13 cellular contexts compared by ENCODE assay signal in the genomic region with DNA sequence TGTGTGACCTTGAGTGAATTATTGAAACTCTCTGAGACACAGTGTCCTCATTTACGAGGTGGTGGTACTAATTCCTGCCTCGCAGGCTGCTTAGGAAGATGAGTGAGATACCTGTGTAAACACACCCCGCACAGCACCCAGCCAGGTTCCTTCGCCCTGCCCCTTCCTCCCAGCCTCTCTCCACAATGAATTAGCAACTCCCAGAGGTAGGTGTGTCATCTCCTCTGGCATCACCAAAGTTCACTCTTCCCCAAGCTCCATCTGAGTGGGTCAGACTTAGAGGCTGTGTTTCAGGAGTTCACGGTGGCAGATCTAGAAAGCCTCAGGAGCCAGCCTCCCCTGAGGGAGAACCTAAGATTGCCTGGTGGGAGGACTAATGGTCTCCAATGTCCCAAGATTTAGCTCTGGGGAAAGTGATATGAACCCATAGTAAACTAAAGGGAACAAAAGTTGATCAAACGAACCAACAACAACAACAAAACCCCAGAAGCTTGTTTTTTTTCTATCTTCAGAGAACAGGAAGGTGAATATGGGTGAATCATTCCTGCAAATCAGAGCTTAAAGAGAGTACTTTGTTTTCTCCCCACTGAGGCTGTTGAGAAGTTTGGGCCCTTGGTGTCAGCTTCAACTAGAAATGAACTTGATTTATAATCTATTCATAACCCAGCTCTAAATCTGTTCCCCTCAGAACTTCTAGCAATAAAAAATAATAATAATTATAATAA.
"Had no signal": no experiment of that assay in that cellular context is flagged by ENCODE, and none has a peak within 500 bp of the region (broad histone marks: within the 10 kb centered on the region; RNA-seq: fewer than 3 reads in every experiment).

No MANE protein-coding gene starts in this region.

- H3K36me3 Mint-ChIP-seq: activated naive CD4-positive, alpha-beta T cell treated with anti-CD3 and anti-CD28 coated beads, Interleukin-2, amount 50 U/mL, for 24 hours; stimulated activated memory B cell treated with anti-CD40 and anti-IgM and Interleukin-4, amounts not matched to agents 10 μg/mL and 1 μg/mL and 100 μg/mL, for 72 hours had no signal

- H3K27ac ChIP-seq: body of pancreas, heart left ventricle, left ventricle myocardium inferior, pancreas had no signal

- H3K4me3 Mint-ChIP-seq: activated naive CD4-positive, alpha-beta T cell treated with anti-CD3 and anti-CD28 coated beads, Interleukin-2, amount 50 U/mL, for 24 hours; dendritic cell treated with granulocyte-macrophage colony-stimulating factor and Interleukin-4, amounts not matched to agents 40 ng/mL and 50 ng/mL, for 4 days; stimulated activated memory B cell treated with anti-CD40 and anti-IgM and Interleukin-4, amounts not matched to agents 10 μg/mL and 1 μg/mL and 100 μg/mL, for 72 hours had no signal

- H3K4me3 ChIP-seq: body of pancreas, heart left ventricle, left ventricle myocardium inferior, pancreas had no signal

- H3K9me3 Mint-ChIP-seq: activated naive CD4-positive, alpha-beta T cell treated with anti-CD3 and anti-CD28 coated beads, Interleukin-2, amount 50 U/mL, for 24 hours; dendritic cell treated with granulocyte-macrophage colony-stimulating factor and Interleukin-4, amounts not matched to agents 40 ng/mL and 50 ng/mL, for 4 days had no signal

- DNase-seq: activated CD4-positive, alpha-beta T cell treated with anti-CD3 and anti-CD28 coated beads, Interleukin-2, amount 50 U/mL, for 1 hour; activated T-cell treated with anti-CD3 and anti-CD28 coated beads for 4 hours; amniotic stem cell; body of pancreas; heart left ventricle; kidney; left ventricle myocardium inferior; pancreas; small intestine; trophoblast cell had no signal

- H3K27ac Mint-ChIP-seq: activated naive CD4-positive, alpha-beta T cell treated with anti-CD3 and anti-CD28 coated beads, Interleukin-2, amount 50 U/mL, for 24 hours; dendritic cell treated with granulocyte-macrophage colony-stimulating factor and Interleukin-4, amounts not matched to agents 40 ng/mL and 50 ng/mL, for 4 days; stimulated activated memory B cell treated with anti-CD40 and anti-IgM and Interleukin-4, amounts not matched to agents 10 μg/mL and 1 μg/mL and 100 μg/mL, for 72 hours had no signal

- H3K27me3 Mint-ChIP-seq: activated naive CD4-positive, alpha-beta T cell treated with anti-CD3 and anti-CD28 coated beads, Interleukin-2, amount 50 U/mL, for 24 hours had no signal

- ATAC-seq: body of pancreas; heart left ventricle; pancreas; stimulated activated memory B cell treated with anti-CD40 and anti-IgM and Interleukin-4, amounts not matched to agents 10 μg/mL and 1 μg/mL and 100 μg/mL, for 72 hours had no signal
